ENCODE assay signal across 28 cellular contexts in the genomic region with DNA sequence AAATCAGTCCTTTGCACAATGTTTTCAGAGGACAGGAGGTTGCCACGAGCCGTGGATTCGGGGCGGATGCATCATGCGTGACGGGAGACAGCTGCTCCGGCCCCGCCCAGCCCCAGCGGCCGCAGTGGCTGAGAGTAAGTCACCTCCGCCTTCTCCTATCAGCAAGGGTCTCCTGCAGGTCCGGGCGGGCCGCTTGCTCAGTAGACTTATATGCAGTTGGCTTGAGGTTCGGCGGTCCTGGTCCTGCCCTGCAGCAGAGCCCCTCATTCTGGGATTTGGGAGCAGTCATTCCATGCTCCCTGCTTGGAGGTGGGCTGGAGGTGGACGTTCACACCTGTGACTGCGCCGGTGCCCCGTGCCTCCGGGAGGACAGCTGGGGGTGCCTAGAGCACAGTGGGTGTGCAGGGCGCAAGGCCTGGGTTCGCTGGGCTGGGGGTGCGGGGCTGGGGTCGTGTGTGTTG.
DNase-seq lines count a peak whose midpoint lies in the region; ATAC-seq and TF ChIP-seq lines count a peak whose summit lies in the region.
"Had no signal": no experiment of that assay in that cellular context is flagged by ENCODE, and none has a peak within 500 bp of the region (broad histone marks: within the 10 kb centered on the region; RNA-seq: fewer than 3 reads in every experiment).

No MANE protein-coding gene starts in this region.

- no peak overlapping the region for H3K9ac ChIP-seq in trophoblast cell (ENCODE audit: low read length)
- H3K9ac ChIP-seq: KMS-11 had no signal

- H2BK5ac ChIP-seq in trophoblast cell (ENCODE audit: low read depth, low read length, poor library complexity), result no peak overlapping the region

- no peak overlapping the region for H3K23ac ChIP-seq in trophoblast cell (ENCODE audit: low read length)

- H3K27ac ChIP-seq in sigmoid colon, result no peak overlapping the region
- no peak overlapping the region for H3K27ac ChIP-seq in A673 (ENCODE audit: low read depth, low read length, poor library complexity, severe bottlenecking)
- no peak overlapping the region for H3K27ac ChIP-seq in trophoblast cell (ENCODE audit: low read depth, low read length)
- H3K27ac ChIP-seq: gastroesophageal sphincter, KMS-11 had no signal

- no peak overlapping the region for H3K14ac ChIP-seq in trophoblast cell (ENCODE audit: low read length)

- H3K4ac ChIP-seq in trophoblast cell (ENCODE audit: low read depth, low read length), result no peak overlapping the region

- no peak overlapping the region for H4K12ac ChIP-seq in trophoblast cell (ENCODE audit: low read depth, low read length)

- TF ChIP-seq POLR2A in sigmoid colon (IDR thresholded peaks at IDR 0.05), result no peak

- WGBS in sigmoid colon, 2 donors, result 47 to 71% methylated on average over 25 of the region's 25 CpGs
- whole genome bisulfite sequencing in trophoblast cell (ENCODE audit: extremely low coverage, insufficient coverage, insufficient read length), result no CpG with 5 or more reads among the region's 25 CpGs

- H4K91ac ChIP-seq in trophoblast cell (ENCODE audit: low read depth, low read length), result no peak overlapping the region

- H2BK12ac ChIP-seq in trophoblast cell (ENCODE audit: low read length), result no peak overlapping the region

- H3K18ac ChIP-seq in trophoblast cell (ENCODE audit: low read length), result no peak overlapping the region

- no peak overlapping the region for H3K4me2 ChIP-seq in trophoblast cell (ENCODE audit: low read length)
- H3K4me2 ChIP-seq: KMS-11 had no signal

- TF ChIP-seq EP300 in sigmoid colon (IDR thresholded peaks at IDR 0.05), result no peak

- no peak overlapping the region for H2AFZ ChIP-seq in trophoblast cell (ENCODE audit: insufficient read depth, low read length, poor library complexity)

- H3K4me3 ChIP-seq in H7 (ENCODE audit: insufficient read depth, low read depth, low read length), result no peak overlapping the region
- H3K4me3 ChIP-seq in sigmoid colon, result no peak overlapping the region
- no peak overlapping the region for H3K4me3 ChIP-seq in A673 (ENCODE audit: low read depth, low read length, poor library complexity, severe bottlenecking)
- H3K4me3 ChIP-seq in trophoblast cell (ENCODE audit: low read depth, low read length), result no peak overlapping the region
- H3K4me3 ChIP-seq: gastroesophageal sphincter had no signal

- H3K4me1 ChIP-seq in sigmoid colon (no peaks in the 10 kb centered on the region), A673 (ENCODE audit: insufficient read depth, low read length, poor library complexity, severe bottlenecking) (no peaks in the 10 kb centered on the region), trophoblast cell (ENCODE audit: control insufficient read depth in 1 of 2, insufficient read depth in 2 of 2, low read length in 2 of 2) (no peaks in the 10 kb centered on the region)
- H3K4me1 ChIP-seq: gastroesophageal sphincter had no signal

- H4K8ac ChIP-seq in trophoblast cell (ENCODE audit: low read depth, low read length), result no peak overlapping the region

- H3K9me3 ChIP-seq in sigmoid colon, result no peaks in the 10 kb centered on the region
- H3K9me3 ChIP-seq in A673 (ENCODE audit: low read depth, low read length, poor library complexity, severe bottlenecking), result no peaks in the 10 kb centered on the region
- peaks cover 7% of the 10 kb centered on the region for H3K9me3 ChIP-seq in trophoblast cell (ENCODE audit: insufficient read depth, low read depth, low read length)
- H3K9me3 ChIP-seq: gastroesophageal sphincter had no signal

- POLR2A ChIA-PET in A673 (lab: Charles Lee; ENCODE audit: low non-redundant PET), result no interaction called here

- H3K79me1 ChIP-seq in trophoblast cell (ENCODE audit: low read length), result no peaks in the 10 kb centered on the region

- H3K36me3 ChIP-seq in H7 (replicated peaks; ENCODE audit: control insufficient read depth, insufficient read depth, low read length) (no peaks in the 10 kb centered on the region), sigmoid colon (no peaks in the 10 kb centered on the region), A673 (ENCODE audit: insufficient read depth, low read length, poor library complexity, severe bottlenecking) (no peaks in the 10 kb centered on the region), trophoblast cell (ENCODE audit: control insufficient read depth in 1 of 2, insufficient read depth in 2 of 2, low read length in 2 of 2) (no peaks in the 10 kb centered on the region)
- H3K36me3 ChIP-seq: gastroesophageal sphincter had no signal

- H3K27me3 ChIP-seq in H7 (ENCODE audit: control insufficient read depth, insufficient read depth, low read length) (no peaks in the 10 kb centered on the region), sigmoid colon (peaks cover 0 to 39% (median 10%) of the 10 kb centered on the region in 3 donors), A673 (replicated peaks; ENCODE audit: insufficient read depth, low read depth, low read length, poor library complexity) (no peaks in the 10 kb centered on the region), trophoblast cell (ENCODE audit: insufficient read depth, low read length) (no peaks in the 10 kb centered on the region)

- DNase-seq in NCI-H748 (lab: John Stamatoyannopoulos, UW; ENCODE audit: unreplicated experiment), result peak; percentile 0
- DNase-seq in NCI-H748 treated with DMSO at 0.1 percent for 48 hours (lab: John Stamatoyannopoulos, UW), result no peak
- DNase-seq in H7, result peak; percentile 67
- peak; percentile 8 for DNase-seq in glomerular visceral epithelial cell (ENCODE audit: extremely low spot score)
- peak; percentile 54 for DNase-seq in sigmoid colon
- DNase-seq in A673 (ENCODE audit: low spot score), result no peak
- DNase-seq in trophoblast cell, result no peak
- DNase-seq: ACHN; activated B cell treated with CpG ODN at 0.5 μM for 24 hours; activated CD4-positive, alpha-beta T cell treated with anti-CD3 and anti-CD28 coated beads, Interleukin-2, amount 50 U/mL, for 4 hours; activated CD8-positive, alpha-beta memory T cell treated with anti-CD3 and anti-CD28 coated beads, Interleukin-2, amount 50 U/mL, for 4 hours; anterior cingulate cortex; C1 segment of cervical spinal cord; cortex of kidney; DMS 273 treated with DMSO at 0.1 percent for 48 hours; GF-D8; NCI-H146; nucleus accumbens; SHP77 treated with DMSO at 0.1 percent for 48 hours; stimulated activated CD4-positive, alpha-beta T cell treated with anti-CD3 and anti-CD28 coated beads, Interleukin-4, amount 100 ng/mL, for 1 hour; stimulated activated naive B cell treated with anti-CD40 and anti-IgM and Interleukin-4, amounts not matched to agents 10 μg/mL and 1 μg/mL and 100 μg/mL, for 72 hours; SW 1271; T1000 had no signal

- CTCF ChIA-PET in A673 (lab: Charles Lee), result no interaction called here

- H2AK5ac ChIP-seq in trophoblast cell (ENCODE audit: low read length), result no peak overlapping the region

- ATAC-seq in GM21367 (IDR thresholded peaks at IDR 0.05; ENCODE audit: unreplicated experiment), result no peak
- ATAC-seq: activated naive CD4-positive, alpha-beta T cell treated with anti-CD3 and anti-CD28 coated beads, Interleukin-2, amount 50 U/mL, for 72 hours; activated T-helper 17 cell treated with anti-CD3 and anti-CD28 coated beads, Interleukin-2, amount 50 U/mL, for 72 hours; gastroesophageal sphincter; stimulated activated naive B cell treated with anti-CD40 and anti-IgM and Interleukin-4, amounts not matched to agents 10 μg/mL and 1 μg/mL and 100 μg/mL, for 72 hours had no signal

- TF ChIP-seq CTCF in sigmoid colon (IDR thresholded peaks at IDR 0.05) (no peak), A673 (conservative IDR thresholded peaks at IDR 0.05; ENCODE audit: low read depth, low read length) (no peak)

- BruUV-seq in A673 (replicated peaks; lab: Mats Ljungman, UMichigan), result no TSS peak

- H3K79me2 ChIP-seq in trophoblast cell (ENCODE audit: control insufficient read depth, insufficient read depth, low read length, poor library complexity), result no peaks in the 10 kb centered on the region

- no peak overlapping the region for H2BK120ac ChIP-seq in trophoblast cell (ENCODE audit: insufficient read depth, low read length, poor library complexity)

- intact Hi-C loops in sigmoid colon (cut with DNase I), result no loop called here
- intact Hi-C loops in A673 (cut with micrococcal nuclease; ENCODE audit: unreplicated experiment), result no loop called here

Comparison
In these comparisons a context has a peak if more than half of its experiments do, and no peak if none do; other contexts are left out.
1. DNase-seq: peak in NCI-H748 (single experiment), H7 (single experiment), glomerular visceral epithelial cell (single experiment) and sigmoid colon (single experiment); none in NCI-H748 treated with DMSO at 0.1 percent for 48 hours (single experiment), A673 (single experiment) and trophoblast cell (0 of 2).